ENCODE assay signal across 1 cellular context in the genomic region with DNA sequence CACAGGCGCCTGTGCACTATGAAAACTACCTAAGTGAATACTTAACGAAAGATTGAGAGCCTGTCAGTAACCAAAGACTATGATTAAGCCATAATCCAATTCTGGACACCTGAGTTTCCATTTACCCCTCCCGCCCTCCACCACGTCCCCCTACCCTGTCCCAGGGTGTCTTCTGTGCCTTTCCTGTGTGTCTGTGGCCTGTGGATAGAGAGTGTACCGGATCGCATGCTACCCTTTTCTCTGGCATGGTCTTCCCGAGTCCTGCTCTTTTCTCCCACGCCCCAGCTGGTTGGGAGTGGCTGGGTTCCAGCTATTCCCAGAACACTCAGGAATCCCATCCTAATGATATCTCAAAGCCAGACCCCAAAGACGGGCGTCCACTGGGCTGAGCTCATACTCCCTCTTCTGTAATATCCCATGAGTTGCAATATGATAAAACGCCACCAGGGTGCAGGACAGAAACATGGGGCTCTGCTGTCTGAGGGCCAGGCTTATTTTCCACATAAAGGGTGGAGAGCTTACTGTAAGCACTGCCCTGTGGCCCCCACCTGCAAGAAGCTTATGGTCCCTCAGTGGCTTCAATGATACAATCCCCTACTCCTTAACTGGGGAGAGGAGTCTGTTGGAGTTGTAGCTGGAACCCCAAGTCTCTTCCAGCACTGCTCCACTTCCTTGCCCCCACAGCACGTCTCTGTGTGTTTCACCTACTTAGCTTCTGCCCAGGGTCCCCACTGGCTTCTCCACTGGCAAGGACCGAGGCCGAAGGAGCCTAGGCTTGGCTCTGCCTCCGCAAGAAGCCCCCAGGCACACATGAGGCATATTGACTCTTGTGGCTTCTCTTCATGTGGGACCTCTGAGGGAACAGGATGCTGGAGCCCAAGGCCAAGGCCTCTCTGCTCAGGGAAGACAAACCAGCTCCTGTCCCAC.
TF ChIP-seq lines count a peak whose summit lies in the region.

No MANE protein-coding gene starts in this region.

TF ChIP-seq in HepG2, 621 proteins besides CTCF, POLR2A, EP300 and RAD21:
- TF ChIP-seq SMC3 (IDR thresholded peaks at IDR 0.05; ENCODE audit: low read length) (peak; percentile 70), IRF2 (CRISPR knock-in tag; IDR thresholded peaks at IDR 0.05) (no peak), XRCC5 (optimal IDR thresholded peaks at IDR 0.05; ENCODE audit: low read length) (peak; percentile 25), STAG1 (CRISPR knock-in tag; IDR thresholded peaks at IDR 0.05) (peak; percentile 52)
